In the genomic region with DNA sequence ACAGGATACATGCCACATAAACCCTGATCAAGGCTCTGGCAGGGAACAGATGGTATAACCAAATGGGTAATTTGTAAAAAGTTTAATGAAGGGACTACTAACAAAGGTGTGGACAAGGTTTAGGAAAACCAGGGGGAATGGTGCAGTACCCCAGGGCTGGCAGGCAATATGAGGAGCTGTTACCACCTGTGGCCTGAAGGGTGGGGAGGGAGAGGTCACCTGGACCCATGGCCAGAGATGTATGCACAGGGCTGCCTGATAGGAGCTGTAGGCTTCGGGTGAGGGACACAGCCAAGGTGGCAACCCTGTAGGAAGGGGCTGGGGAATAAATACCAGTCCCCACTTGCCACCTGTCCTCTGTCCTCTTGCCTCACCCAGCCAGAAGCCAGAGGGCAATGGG, we compare ENCODE assay signal across 21 cellular contexts. TPM values are rescaled to one million over a fixed set of nuclear protein-coding genes. Genes with fewer than 3 reads are reported as not detected.
A peak's percentile ranks its signal among the peaks of the same experiment; 100 is the strongest.
DNase-seq lines count a peak whose midpoint lies in the region; ATAC-seq and TF ChIP-seq lines count a peak whose summit lies in the region.
"Had no signal": no experiment of that assay in that cellular context is flagged by ENCODE, and none has a peak within 500 bp of the region (broad histone marks: within the 10 kb centered on the region; RNA-seq: fewer than 3 reads in every experiment).

No MANE protein-coding gene starts in this region.

- H3K4me1 ChIP-seq in GM23338 (ENCODE audit: insufficient read depth) = peaks cover 19% of the 10 kb centered on the region
- no peaks in the 10 kb centered on the region for H3K4me1 ChIP-seq in right atrium auricular region
- H3K4me1 ChIP-seq: Caco-2, colonic mucosa, prostate gland had no signal

- no peaks in the 10 kb centered on the region for H3K79me2 ChIP-seq in GM23338 (replicated peaks; ENCODE audit: insufficient read depth)
- H3K79me2 ChIP-seq: hepatocyte had no signal

- peaks cover 69% of the 10 kb centered on the region for H3K4me1 Mint-ChIP-seq in activated CD4-positive, alpha-beta T cell treated with anti-CD3 and anti-CD28 coated beads for 36 hours
- H3K4me1 Mint-ChIP-seq in GM23338 (peaks cover 35% of the 10 kb centered on the region), natural killer cell (peaks cover 0 to 12% of the 10 kb centered on the region in 2 donors)
- peaks cover 49% of the 10 kb centered on the region for H3K4me1 Mint-ChIP-seq in activated T-helper 1 cell treated with anti-CD3 and anti-CD28 coated beads, Interleukin-12 subunit alpha, Interleukin-12 subunit beta, Interleukin-2, Interleukin-4 antibody, amounts not matched to agents 30 ng/mL and 10 ng/mL and 1 ng/mL, durations not matched to agents 14 hours and 24 hours and 36 hours (ENCODE audit: low read depth)
- H3K4me1 Mint-ChIP-seq in naive thymus-derived CD8-positive, alpha-beta T cell = peaks cover 52 to 92% (median 79%) of the 10 kb centered on the region in 4 donors
- H3K4me1 Mint-ChIP-seq in natural killer cell treated with Interleukin-12 subunit alpha and Interleukin-12 subunit beta and Interleukin-15 and Interleukin-18, amount 100 ng/mL, for 72 hours (ENCODE audit: low read depth in 2 of 2) = peaks cover 3 to 12% of the 10 kb centered on the region in 2 donors

- H3K27ac ChIP-seq in GM23338 (ENCODE audit: low read depth) (no peak overlapping the region), right atrium auricular region (no peak overlapping the region)
- H3K27ac ChIP-seq: colonic mucosa, esophagus squamous epithelium, hepatocyte, prostate gland had no signal

- CTCF ChIA-PET in activated CD4-positive, alpha-beta T cell treated with anti-CD3 and anti-CD28 coated beads for 36 hours (lab: Charles Lee) = interaction anchor here (1.1 to 3.7 kb wide), 3 partner anchors 19 to 56 kb away, joined by 3 to 12 read pairs (median 3); no protein-coding TSS in a partner anchor

- no peaks in the 10 kb centered on the region for H3F3A ChIP-seq in GM23338 (replicated peaks; ENCODE audit: low read depth)

- ATAC-seq in activated CD4-positive, alpha-beta T cell treated with anti-CD3 and anti-CD28 coated beads for 36 hours = no peak
- ATAC-seq in GM23338 = peak; percentile 56
- ATAC-seq in naive thymus-derived CD8-positive, alpha-beta T cell = no peak
- no peak for ATAC-seq in natural killer cell treated with Interleukin-12 subunit alpha and Interleukin-12 subunit beta and Interleukin-15 and Interleukin-18, amount 100 ng/mL, for 72 hours
- ATAC-seq in natural killer cell = no peak
- ATAC-seq: left lobe of liver had no signal

- intact Hi-C loops in activated CD4-positive, alpha-beta T cell treated with anti-CD3 and anti-CD28 coated beads for 36 hours (cut with DNase I, micrococcal nuclease) = no loop called here
- intact Hi-C loops in activated T-helper 1 cell treated with anti-CD3 and anti-CD28 coated beads, Interleukin-12 subunit alpha, Interleukin-12 subunit beta, Interleukin-2, Interleukin-4 antibody, amounts not matched to agents 30 ng/mL and 10 ng/mL and 1 ng/mL, durations not matched to agents 14 hours and 24 hours and 36 hours (cut with micrococcal nuclease) = no loop called here
- intact Hi-C loops in natural killer cell (cut with micrococcal nuclease) = no loop called here

- H4K20me1 ChIP-seq in GM23338 (replicated peaks; ENCODE audit: insufficient read depth) = no peaks in the 10 kb centered on the region

- H3K9me3 ChIP-seq in right atrium auricular region = no peaks in the 10 kb centered on the region
- H3K9me3 ChIP-seq: Caco-2, colonic mucosa, esophagus squamous epithelium, prostate gland had no signal

- no peaks in the 10 kb centered on the region for H3K9me3 Mint-ChIP-seq in activated CD4-positive, alpha-beta T cell treated with anti-CD3 and anti-CD28 coated beads for 36 hours (ENCODE audit: low read depth)
- H3K9me3 Mint-ChIP-seq in GM23338 (no peaks in the 10 kb centered on the region; the same call in 2 of the 3 replicates), natural killer cell (no peaks in the 10 kb centered on the region)
- no peaks in the 10 kb centered on the region for H3K9me3 Mint-ChIP-seq in activated T-helper 1 cell treated with anti-CD3 and anti-CD28 coated beads, Interleukin-12 subunit alpha, Interleukin-12 subunit beta, Interleukin-2, Interleukin-4 antibody, amounts not matched to agents 30 ng/mL and 10 ng/mL and 1 ng/mL, durations not matched to agents 14 hours and 24 hours and 36 hours
- no peaks in the 10 kb centered on the region for H3K9me3 Mint-ChIP-seq in naive thymus-derived CD8-positive, alpha-beta T cell
- H3K9me3 Mint-ChIP-seq in natural killer cell treated with Interleukin-12 subunit alpha and Interleukin-12 subunit beta and Interleukin-15 and Interleukin-18, amount 100 ng/mL, for 72 hours = no peaks in the 10 kb centered on the region

- H3K27me3 ChIP-seq in GM23338 (ENCODE audit: insufficient read depth) (no peaks in the 10 kb centered on the region), right atrium auricular region (no peaks in the 10 kb centered on the region)
- H3K27me3 ChIP-seq: colonic mucosa, hepatocyte had no signal

- H3K36me3 Mint-ChIP-seq in activated CD4-positive, alpha-beta T cell treated with anti-CD3 and anti-CD28 coated beads for 36 hours (ENCODE audit: low read depth) = no peaks in the 10 kb centered on the region
- H3K36me3 Mint-ChIP-seq in GM23338 (ENCODE audit: low read depth) = no peaks in the 10 kb centered on the region
- H3K36me3 Mint-ChIP-seq in activated T-helper 1 cell treated with anti-CD3 and anti-CD28 coated beads, Interleukin-12 subunit alpha, Interleukin-12 subunit beta, Interleukin-2, Interleukin-4 antibody, amounts not matched to agents 30 ng/mL and 10 ng/mL and 1 ng/mL, durations not matched to agents 14 hours and 24 hours and 36 hours (ENCODE audit: low read depth) = no peaks in the 10 kb centered on the region
- no peaks in the 10 kb centered on the region for H3K36me3 Mint-ChIP-seq in naive thymus-derived CD8-positive, alpha-beta T cell
- no peaks in the 10 kb centered on the region for H3K36me3 Mint-ChIP-seq in natural killer cell treated with Interleukin-12 subunit alpha and Interleukin-12 subunit beta and Interleukin-15 and Interleukin-18, amount 100 ng/mL, for 72 hours
- H3K36me3 Mint-ChIP-seq in natural killer cell = no peaks in the 10 kb centered on the region

- no peaks in the 10 kb centered on the region for H3K36me3 ChIP-seq in GM23338 (ENCODE audit: insufficient read depth)
- H3K36me3 ChIP-seq in right atrium auricular region = no peaks in the 10 kb centered on the region
- H3K36me3 ChIP-seq: colonic mucosa, esophagus squamous epithelium, prostate gland had no signal

- POLR2A ChIA-PET in activated CD4-positive, alpha-beta T cell treated with anti-CD3 and anti-CD28 coated beads for 36 hours (lab: Charles Lee) = no interaction called here
- POLR2A ChIA-PET in naive thymus-derived CD8-positive, alpha-beta T cell (lab: Charles Lee) = interaction anchor here (0.6 to 6.3 kb wide), 6 partner anchors 10 to 179 kb away, joined by 3 to 147 read pairs (median 11); partner anchors contain the start of gene ID3

- H3K27me3 Mint-ChIP-seq in activated CD4-positive, alpha-beta T cell treated with anti-CD3 and anti-CD28 coated beads for 36 hours = no peaks in the 10 kb centered on the region
- H3K27me3 Mint-ChIP-seq in GM23338 (ENCODE audit: insufficient read depth, low read depth, poor library complexity) = peaks cover 8% of the 10 kb centered on the region
- H3K27me3 Mint-ChIP-seq in activated T-helper 1 cell treated with anti-CD3 and anti-CD28 coated beads, Interleukin-12 subunit alpha, Interleukin-12 subunit beta, Interleukin-2, Interleukin-4 antibody, amounts not matched to agents 30 ng/mL and 10 ng/mL and 1 ng/mL, durations not matched to agents 14 hours and 24 hours and 36 hours (ENCODE audit: insufficient read depth) = peaks cover 2% of the 10 kb centered on the region
- no peaks in the 10 kb centered on the region for H3K27me3 Mint-ChIP-seq in naive thymus-derived CD8-positive, alpha-beta T cell
- peaks cover 3 to 14% of the 10 kb centered on the region in 2 donors for H3K27me3 Mint-ChIP-seq in natural killer cell treated with Interleukin-12 subunit alpha and Interleukin-12 subunit beta and Interleukin-15 and Interleukin-18, amount 100 ng/mL, for 72 hours
- peaks cover 0 to 4% of the 10 kb centered on the region in 2 donors for H3K27me3 Mint-ChIP-seq in natural killer cell (ENCODE audit: low read depth in 2 of 2)

- H3K9me2 ChIP-seq in GM23338 (ENCODE audit: insufficient read depth) = no peaks in the 10 kb centered on the region

- H2AFZ ChIP-seq in GM23338 = no peak overlapping the region
- H2AFZ ChIP-seq: hepatocyte had no signal

- DNase-seq in activated CD4-positive, alpha-beta T cell treated with anti-CD3 and anti-CD28 coated beads for 36 hours = no peak
- no peak for DNase-seq in activated CD4-positive, alpha-beta T cell treated with anti-CD3 and anti-CD28 coated beads, Interleukin-2, amount 50 U/mL, for 48 hours
- DNase-seq in GM23338 (ENCODE audit: low spot score) = no peak
- no peak for DNase-seq in activated T-helper 1 cell treated with anti-CD3 and anti-CD28 coated beads, Interleukin-12 subunit alpha, Interleukin-12 subunit beta, Interleukin-2, Interleukin-4 antibody, amounts not matched to agents 30 ng/mL and 10 ng/mL and 1 ng/mL, durations not matched to agents 14 hours and 24 hours and 36 hours (ENCODE audit: low spot score)
- no peak for DNase-seq in naive thymus-derived CD8-positive, alpha-beta T cell
- no peak for DNase-seq in natural killer cell treated with Interleukin-12 subunit alpha and Interleukin-12 subunit beta and Interleukin-15 and Interleukin-18, amount 100 ng/mL, for 72 hours (ENCODE audit: low spot score)
- no peak for DNase-seq in right atrium auricular region (ENCODE audit: low spot score)
- no peak for DNase-seq in natural killer cell
- DNase-seq: 8988T; Caco-2; colonic mucosa; DMS79; effector memory CD4-positive, alpha-beta T cell; esophagus squamous epithelium; Kasumi-1; midbrain; MV-4-11; NCI-H524 treated with DMSO at 0.1 percent for 48 hours had no signal

- peak overlapping the region; percentile 16 for H3K27ac Mint-ChIP-seq in activated CD4-positive, alpha-beta T cell treated with anti-CD3 and anti-CD28 coated beads for 36 hours
- H3K27ac Mint-ChIP-seq in GM23338 (no peak overlapping the region), natural killer cell (no peak overlapping the region)
- peak overlapping the region; percentile 15 for H3K27ac Mint-ChIP-seq in activated T-helper 1 cell treated with anti-CD3 and anti-CD28 coated beads, Interleukin-12 subunit alpha, Interleukin-12 subunit beta, Interleukin-2, Interleukin-4 antibody, amounts not matched to agents 30 ng/mL and 10 ng/mL and 1 ng/mL, durations not matched to agents 14 hours and 24 hours and 36 hours
- peak overlapping the region; percentile 74 to 100 (median 88) for H3K27ac Mint-ChIP-seq in naive thymus-derived CD8-positive, alpha-beta T cell
- no peak overlapping the region for H3K27ac Mint-ChIP-seq in natural killer cell treated with Interleukin-12 subunit alpha and Interleukin-12 subunit beta and Interleukin-15 and Interleukin-18, amount 100 ng/mL, for 72 hours

- TF ChIP-seq CTCF in GM23338 (conservative IDR thresholded peaks at IDR 0.05; ENCODE audit: low read depth in 2 of 2) (no peak), right atrium auricular region (IDR thresholded peaks at IDR 0.05) (no peak), natural killer cell (IDR thresholded peaks at IDR 0.05) (no peak)

- H3K4me3 Mint-ChIP-seq in activated CD4-positive, alpha-beta T cell treated with anti-CD3 and anti-CD28 coated beads for 36 hours = no peak overlapping the region
- no peak overlapping the region; the same call in 2 of the 3 replicates for H3K4me3 Mint-ChIP-seq in GM23338
- H3K4me3 Mint-ChIP-seq in activated T-helper 1 cell treated with anti-CD3 and anti-CD28 coated beads, Interleukin-12 subunit alpha, Interleukin-12 subunit beta, Interleukin-2, Interleukin-4 antibody, amounts not matched to agents 30 ng/mL and 10 ng/mL and 1 ng/mL, durations not matched to agents 14 hours and 24 hours and 36 hours = no peak overlapping the region
- H3K4me3 Mint-ChIP-seq in naive thymus-derived CD8-positive, alpha-beta T cell = peak overlapping the region in 4 of 10 donors; percentile 22 to 71 (median 50)
- no peak overlapping the region for H3K4me3 Mint-ChIP-seq in natural killer cell treated with Interleukin-12 subunit alpha and Interleukin-12 subunit beta and Interleukin-15 and Interleukin-18, amount 100 ng/mL, for 72 hours
- H3K4me3 Mint-ChIP-seq in natural killer cell = no peak overlapping the region

- H3K4me2 ChIP-seq in GM23338 = no peak overlapping the region
- H3K4me2 ChIP-seq: hepatocyte had no signal

- H3K4me3 ChIP-seq in GM23338 (no peak overlapping the region), right atrium auricular region (no peak overlapping the region)
- H3K4me3 ChIP-seq: colonic mucosa, esophagus squamous epithelium, hepatocyte, prostate gland had no signal

RNA-seq across cellular contexts. Expression of gene ID3, which starts 51.4 kb away (rescaled TPM):
- total RNA-seq in activated CD4-positive, alpha-beta T cell treated with anti-CD3 and anti-CD28 coated beads for 36 hours = 10 to 100 TPM; 42.6 to 43.9 TPM
- total RNA-seq in GM23338 (2014; rRNA removed; shearing (Covaris generic)) = 153 and 164 TPM in 2 replicates
- polyA plus RNA-seq in GM23338 (2016; fragmentation: Nextera tagmentation; extraction: Ambion mirVana) = 330 and 345 TPM in 2 replicates
- total RNA-seq in activated T-helper 1 cell treated with anti-CD3 and anti-CD28 coated beads, Interleukin-12 subunit alpha, Interleukin-12 subunit beta, Interleukin-2, Interleukin-4 antibody, amounts not matched to agents 30 ng/mL and 10 ng/mL and 1 ng/mL, durations not matched to agents 14 hours and 24 hours and 36 hours = 20.8 and 22.9 TPM in 2 replicates
- total RNA-seq in naive thymus-derived CD8-positive, alpha-beta T cell = 10 to 100 TPM; 60.9 to 64.8 TPM
- 1 to 10 TPM; 2.7 to 10.0 (median 4.6) TPM for polyA plus RNA-seq in naive thymus-derived CD8-positive, alpha-beta T cell
- total RNA-seq in natural killer cell treated with Interleukin-12 subunit alpha and Interleukin-12 subunit beta and Interleukin-15 and Interleukin-18, amount 100 ng/mL, for 72 hours = 1 to 10 TPM; 2.6 to 5.0 TPM
- total RNA-seq in right atrium auricular region (100 to 1,000 TPM; 145 to 357 TPM), natural killer cell (1 to 10 TPM in 2 of 3 donors, under 1 TPM in 1; 0.29 to 6.5 (median 2.4) TPM)

Comparison
In these comparisons a context has a peak if more than half of its experiments do, and no peak if none do; other contexts are left out.
1. H3K27ac Mint-ChIP-seq: peak in activated CD4-positive, alpha-beta T cell treated with anti-CD3 and anti-CD28 coated beads for 36 hours (single experiment), activated T-helper 1 cell treated with anti-CD3 and anti-CD28 coated beads, Interleukin-12 subunit alpha, Interleukin-12 subunit beta, Interleukin-2, Interleukin-4 antibody, amounts not matched to agents 30 ng/mL and 10 ng/mL and 1 ng/mL, durations not matched to agents 14 hours and 24 hours and 36 hours (single experiment) and naive thymus-derived CD8-positive, alpha-beta T cell (10 of 10); none in GM23338 (single experiment), natural killer cell treated with Interleukin-12 subunit alpha and Interleukin-12 subunit beta and Interleukin-15 and Interleukin-18, amount 100 ng/mL, for 72 hours (0 of 2) and natural killer cell (0 of 2).